ENCODE assay signal across 22 cellular contexts in genomic region chr13:33115274-33115673, GRCh38.
"Had no signal": no experiment of that assay in that cellular context is flagged by ENCODE, and none has a peak within 500 bp of the region (broad histone marks: within the 10 kb centered on the region; RNA-seq: fewer than 3 reads in every experiment).

No MANE protein-coding gene starts in this region.

- H3K9me3 Mint-ChIP-seq: central memory CD8-positive, alpha-beta T cell; stimulated activated effector memory CD8-positive, alpha-beta T cell treated with anti-CD3 and anti-CD28 coated beads, Interleukin-12 subunit alpha, Interleukin-12 subunit beta, amount 100 ng/mL, for 72 hours had no signal

- H3K36me3 ChIP-seq: neutrophil had no signal

- ATAC-seq: esophagus mucosa; gastrocnemius medialis; left lung; lower lobe of right lung; right cardiac atrium; stimulated activated effector memory CD8-positive, alpha-beta T cell treated with anti-CD3 and anti-CD28 coated beads, Interleukin-12 subunit alpha, Interleukin-12 subunit beta, amount 100 ng/mL, for 72 hours; stimulated activated naive CD8-positive, alpha-beta T cell treated with anti-CD3 and anti-CD28 coated beads, Interleukin-15, Interleukin-2, amounts not matched to agents 100 U/mL and 50 U/mL, for 24 hours had no signal

- H3K27ac Mint-ChIP-seq: naive B cell; stimulated activated effector memory CD8-positive, alpha-beta T cell treated with anti-CD3 and anti-CD28 coated beads, Interleukin-12 subunit alpha, Interleukin-12 subunit beta, amount 100 ng/mL, for 72 hours had no signal

- H3K4me1 Mint-ChIP-seq: central memory CD8-positive, alpha-beta T cell; stimulated activated effector memory CD8-positive, alpha-beta T cell treated with anti-CD3 and anti-CD28 coated beads, Interleukin-12 subunit alpha, Interleukin-12 subunit beta, amount 100 ng/mL, for 72 hours had no signal

- H3K4me3 Mint-ChIP-seq: central memory CD8-positive, alpha-beta T cell; naive B cell; stimulated activated effector memory CD8-positive, alpha-beta T cell treated with anti-CD3 and anti-CD28 coated beads, Interleukin-12 subunit alpha, Interleukin-12 subunit beta, amount 100 ng/mL, for 72 hours had no signal

- DNase-seq: cortex of kidney; dorsolateral prefrontal cortex; effector memory CD4-positive, alpha-beta T cell; gastrocnemius medialis; glutamatergic neuron; islet precursor cell; left lung; lower lobe of right lung; mesenchymal stem cell; midbrain; naive B cell; posterior cingulate gyrus; right cardiac atrium; stimulated activated CD4-positive, alpha-beta T cell treated with anti-CD3 and anti-CD28 coated beads, Interleukin-4, amount 100 ng/mL, for 1 hour; stimulated activated CD8-positive, alpha-beta memory T cell treated with anti-CD3 and anti-CD28 coated beads, Interleukin-4, amount 100 ng/mL, for 48 hours; stimulated activated naive CD8-positive, alpha-beta T cell treated with anti-CD3 and anti-CD28 coated beads, Interleukin-15, Interleukin-2, amounts not matched to agents 100 U/mL and 50 U/mL, for 24 hours; testis had no signal

- H3K27me3 ChIP-seq: dorsolateral prefrontal cortex, gastrocnemius medialis, left lung, neutrophil, testis, tibial nerve had no signal

- H3K9me3 ChIP-seq: gastrocnemius medialis, left lung, lower lobe of right lung, neutrophil, testis, tibial nerve had no signal

- H3K36me3 Mint-ChIP-seq: naive B cell; stimulated activated effector memory CD8-positive, alpha-beta T cell treated with anti-CD3 and anti-CD28 coated beads, Interleukin-12 subunit alpha, Interleukin-12 subunit beta, amount 100 ng/mL, for 72 hours had no signal

- H3K4me3 ChIP-seq: dorsolateral prefrontal cortex, gastrocnemius medialis, left lung, lower lobe of right lung, testis, tibial nerve had no signal

- H3K27ac ChIP-seq: dorsolateral prefrontal cortex, gastrocnemius medialis, left lung, lower lobe of right lung, neutrophil, testis had no signal
